8 cellular contexts compared by ENCODE assay signal in the genomic region with DNA sequence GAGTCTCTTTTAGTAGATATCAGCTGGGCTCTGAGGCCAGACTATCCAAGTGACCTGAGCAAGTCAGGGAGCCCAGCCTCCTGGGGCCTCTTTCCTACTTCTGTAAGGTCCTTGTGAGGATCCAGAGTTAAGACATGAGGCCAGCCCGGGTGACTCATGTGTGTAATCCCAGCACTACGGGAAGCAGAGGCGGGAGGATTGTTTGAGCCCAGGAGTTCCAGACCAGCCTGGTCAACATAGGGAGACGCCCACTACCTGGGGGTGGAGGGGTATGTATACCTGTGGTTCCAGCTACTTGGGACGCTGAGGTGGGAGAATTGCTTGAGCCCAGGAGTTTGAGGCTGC.
DNase-seq lines count a peak whose midpoint lies in the region; ATAC-seq and TF ChIP-seq lines count a peak whose summit lies in the region.

No MANE protein-coding gene starts in this region.

- H3K27ac ChIP-seq in KMS-11 = no peak overlapping the region
- H3K27ac ChIP-seq in muscle layer of colon (ENCODE audit: low read depth, low read length) = peak overlapping the region; percentile 39

- peak overlapping the region; percentile 92 for H3K4me3 Mint-ChIP-seq in dendritic cell treated with granulocyte-macrophage colony-stimulating factor and Interleukin-4, amounts not matched to agents 40 ng/mL and 50 ng/mL, for 4 days

- H3K27me3 ChIP-seq in KMS-11 (ENCODE audit: insufficient read depth, low read depth) (peaks cover 11% of the 10 kb centered on the region; the same call in 1 of the 2 replicates), muscle layer of colon (ENCODE audit: control insufficient read depth in 1 of 2, insufficient read depth in 2 of 2, low read length in 2 of 2) (no peaks in the 10 kb centered on the region)

- DNase-seq in ACHN (peak; percentile 46), SHP77 (lab: John Stamatoyannopoulos, UW) (no peak), D341Med (ENCODE audit: low spot score) (no peak)
- DNase-seq in activated T-cell treated with anti-CD3 and anti-CD28 coated beads, Interleukin-2, amount 50 U/mL, for 48 hours = no peak

- H3K4me1 Mint-ChIP-seq in dendritic cell treated with granulocyte-macrophage colony-stimulating factor and Interleukin-4, amounts not matched to agents 40 ng/mL and 50 ng/mL, for 4 days (ENCODE audit: low read depth) = peaks cover 46% of the 10 kb centered on the region

- intact Hi-C loops in dendritic cell treated with granulocyte-macrophage colony-stimulating factor and Interleukin-4, amounts not matched to agents 40 ng/mL and 50 ng/mL, for 4 days (cut with micrococcal nuclease) = no loop called here

- ATAC-seq in GM18858 (IDR thresholded peaks at IDR 0.05; ENCODE audit: unreplicated experiment) = no peak

- no peaks in the 10 kb centered on the region for H3K9me3 ChIP-seq in muscle layer of colon (ENCODE audit: low read length)

- no peak overlapping the region for H3K9ac ChIP-seq in KMS-11
- H3K9ac ChIP-seq in muscle layer of colon (ENCODE audit: low read length) = no peak overlapping the region

- no peak overlapping the region; the same call in 1 of the 2 replicates for H3K4me2 ChIP-seq in KMS-11

- in situ Hi-C loops in ACHN (cut with HindIII; ENCODE audit: low pct_ligation_motif_present, low pct_unique_long_range_greater_than_20kb, low sequenced_read_pairs) = no loop called here

- peaks cover 10% of the 10 kb centered on the region for H3K4me1 ChIP-seq in KMS-11 (ENCODE audit: low read depth, poor library complexity, severe bottlenecking)
- H3K4me1 ChIP-seq in muscle layer of colon (ENCODE audit: insufficient read depth, low read length) = peaks cover 12% of the 10 kb centered on the region

- H3K36me3 Mint-ChIP-seq in dendritic cell treated with granulocyte-macrophage colony-stimulating factor and Interleukin-4, amounts not matched to agents 40 ng/mL and 50 ng/mL, for 4 days (ENCODE audit: low read depth) = no peaks in the 10 kb centered on the region

- TF ChIP-seq CTCF in KMS-11 (conservative IDR thresholded peaks at IDR 0.05; ENCODE audit: low read depth, low read length) = no peak

- H3K36me3 ChIP-seq in KMS-11 (ENCODE audit: insufficient read depth) = no peaks in the 10 kb centered on the region
- no peaks in the 10 kb centered on the region for H3K36me3 ChIP-seq in muscle layer of colon (ENCODE audit: insufficient read depth, low read length)

- H3K27me3 Mint-ChIP-seq in dendritic cell treated with granulocyte-macrophage colony-stimulating factor and Interleukin-4, amounts not matched to agents 40 ng/mL and 50 ng/mL, for 4 days = peaks cover 3% of the 10 kb centered on the region

- H3K27ac Mint-ChIP-seq in dendritic cell treated with granulocyte-macrophage colony-stimulating factor and Interleukin-4, amounts not matched to agents 40 ng/mL and 50 ng/mL, for 4 days = peak overlapping the region; percentile 82

- no peaks in the 10 kb centered on the region for H4K20me1 ChIP-seq in KMS-11 (ENCODE audit: insufficient read depth)

- H3K9me3 Mint-ChIP-seq in dendritic cell treated with granulocyte-macrophage colony-stimulating factor and Interleukin-4, amounts not matched to agents 40 ng/mL and 50 ng/mL, for 4 days = no peaks in the 10 kb centered on the region

- no peaks in the 10 kb centered on the region for H3K79me2 ChIP-seq in KMS-11 (ENCODE audit: insufficient read depth, low read depth)

- peak overlapping the region; percentile 93; the same call in 1 of the 2 replicates for H2AFZ ChIP-seq in KMS-11 (ENCODE audit: low read depth)

- H3K4me3 ChIP-seq in KMS-11 (IDR thresholded peaks at IDR 0.05; ENCODE audit: insufficient read depth, low read depth, low read length) = no peak overlapping the region
- H3K4me3 ChIP-seq in muscle layer of colon (ENCODE audit: low read depth in 1 of 2, low read length in 2 of 2) = peak overlapping the region in 1 of 2 donors; percentile 44
